In the genomic region with DNA sequence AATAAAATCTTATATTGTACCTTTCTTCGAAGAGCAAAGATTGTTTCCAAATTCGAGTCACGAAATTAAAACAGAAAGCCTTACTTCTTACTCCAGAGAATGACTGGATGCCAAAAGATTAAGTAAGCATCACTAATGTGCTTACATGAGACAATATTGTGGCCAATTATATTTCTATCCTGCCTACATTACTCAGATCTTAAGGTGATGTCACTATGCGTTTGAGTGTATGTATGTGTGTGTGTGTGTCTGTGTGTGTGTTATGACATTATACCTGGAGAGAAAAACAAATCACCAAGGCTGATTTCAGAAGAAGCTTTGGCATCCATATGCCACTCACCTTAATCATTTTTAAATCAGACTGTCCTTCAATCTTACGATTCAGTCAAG, we compare ENCODE assay signal across 8 cellular contexts.
DNase-seq lines count a peak whose midpoint lies in the region; ATAC-seq, FAIRE-seq and TF ChIP-seq lines count a peak whose summit lies in the region.

No MANE protein-coding gene starts in this region.

- no peak for FAIRE-seq in bronchial epithelial cell (lab: Jason Lieb, UNC)

- H3K79me2 ChIP-seq in ACC112 (ENCODE audit: control insufficient read depth, insufficient read depth, low read length, unreplicated experiment): no peaks in the 10 kb centered on the region

- no peaks in the 10 kb centered on the region for H3K27me3 ChIP-seq in ACC112 (ENCODE audit: insufficient read depth, low read length)
- no peaks in the 10 kb centered on the region for H3K27me3 ChIP-seq in bronchial epithelial cell (ENCODE audit: control insufficient read depth, insufficient read depth, low read length)
- H3K27me3 ChIP-seq in vagina: no peaks in the 10 kb centered on the region
- H3K27me3 ChIP-seq in body of pancreas: no peaks in the 10 kb centered on the region

- TF ChIP-seq POLR2A in vagina (IDR thresholded peaks at IDR 0.05) (no peak), body of pancreas (IDR thresholded peaks at IDR 0.05) (no peak)

- no peak overlapping the region for H2AFZ ChIP-seq in ACC112 (ENCODE audit: low read length, unreplicated experiment)

- DNase-seq in M059J (ENCODE audit: low read depth): peak; percentile 89
- DNase-seq in bronchial epithelial cell (ENCODE audit: low read depth): peak; percentile 83
- DNase-seq in vagina (ENCODE audit: extremely low spot score in 2 of 2): no peak
- no peak for DNase-seq in left lobe of liver (ENCODE audit: low spot score)
- no peak for DNase-seq in body of pancreas

- ATAC-seq in GM18868 (IDR thresholded peaks at IDR 0.05; ENCODE audit: unreplicated experiment) (peak; percentile 10), GM21390 (IDR thresholded peaks at IDR 0.05; ENCODE audit: unreplicated experiment) (no peak), left lobe of liver (no peak), body of pancreas (no peak)

- H3K4me1 ChIP-seq in ACC112 (ENCODE audit: control insufficient read depth, insufficient read depth, low read length, unreplicated experiment) (peaks cover 21% of the 10 kb centered on the region), vagina (no peaks in the 10 kb centered on the region), body of pancreas (no peaks in the 10 kb centered on the region)

- peak overlapping the region; percentile 54 for H3K27ac ChIP-seq in ACC112 (ENCODE audit: low read depth, low read length)
- H3K27ac ChIP-seq in vagina: no peak overlapping the region
- H3K27ac ChIP-seq in body of pancreas: no peak overlapping the region

- TF ChIP-seq CTCF in bronchial epithelial cell (IDR thresholded peaks at IDR 0.05; ENCODE audit: insufficient read depth, low read length, severe bottlenecking) (no peak), vagina (IDR thresholded peaks at IDR 0.05) (no peak), body of pancreas (IDR thresholded peaks at IDR 0.05) (no peak)

- H3K9me3 ChIP-seq in vagina (no peaks in the 10 kb centered on the region), body of pancreas (no peaks in the 10 kb centered on the region)

- 64 to 82% methylated on average over 5 of the region's 5 CpGs for WGBS in body of pancreas, 2 donors

- H3K36me3 ChIP-seq in ACC112 (ENCODE audit: insufficient read depth, low read length): no peaks in the 10 kb centered on the region
- no peaks in the 10 kb centered on the region for H3K36me3 ChIP-seq in bronchial epithelial cell (ENCODE audit: control insufficient read depth, insufficient read depth, low read length)
- no peaks in the 10 kb centered on the region for H3K36me3 ChIP-seq in vagina
- no peaks in the 10 kb centered on the region for H3K36me3 ChIP-seq in body of pancreas (replicated peaks in 1 of 2; ENCODE audit: insufficient read depth in 1 of 2, low read depth in 2 of 2)

- no peak overlapping the region for H3K4me3 ChIP-seq in ACC112 (ENCODE audit: low read depth, low read length)
- no peak overlapping the region for H3K4me3 ChIP-seq in bronchial epithelial cell (ENCODE audit: low read depth, low read length)
- no peak overlapping the region for H3K4me3 ChIP-seq in vagina
- H3K4me3 ChIP-seq in body of pancreas: no peak overlapping the region

- intact Hi-C loops in vagina (cut with DNase I) (no loop called here), body of pancreas (cut with DNase I) (no loop called here)

Comparison
In these comparisons a context has a peak if more than half of its experiments do, and no peak if none do; other contexts are left out.
1. DNase-seq: peak in M059J (single experiment) and bronchial epithelial cell (single experiment); none in vagina (0 of 2), left lobe of liver (single experiment) and body of pancreas (0 of 4).